ENCODE assay signal across 10 cellular contexts in genomic region chr19:29404951-29405727, GRCh38.
DNase-seq lines count a peak whose midpoint lies in the region; ATAC-seq, FAIRE-seq and TF ChIP-seq lines count a peak whose summit lies in the region.
"Had no signal": no experiment of that assay in that cellular context is flagged by ENCODE, and none has a peak within 500 bp of the region (broad histone marks: within the 10 kb centered on the region; RNA-seq: fewer than 3 reads in every experiment).

No MANE protein-coding gene starts in this region.

- peaks cover 20% of the 10 kb centered on the region for H3K4me1 Mint-ChIP-seq in WTC11
- H3K4me1 Mint-ChIP-seq: activated CD4-positive, alpha-beta memory T cell treated with anti-CD3 and anti-CD28 coated beads, Interleukin-2, amount 10 ng/mL, durations not matched to agents 7 days and 5 days had no signal

- H3K27ac ChIP-seq in liver (ENCODE audit: low read depth in 1 of 2, low read length in 2 of 2) = no peak overlapping the region
- no peak overlapping the region for H3K27ac ChIP-seq in HepG2 (ENCODE audit: extremely low read length, insufficient read depth, low read length)
- no peak overlapping the region for H3K27ac ChIP-seq in prostate gland

- POLR2A ChIA-PET in HepG2 (lab: Yijun Ruan, JAX) (no interaction called here), WTC11 (lab: Charles Lee) (interaction anchor here (0.7 kb wide), 2 partner anchors 13 to 29 kb away, joined by 3 read pairs; no protein-coding TSS in a partner anchor)

- H3K36me3 ChIP-seq in liver (ENCODE audit: control insufficient read depth in 4 of 4, insufficient read depth in 3 of 4, low read depth in 1 of 4, low read length in 3 of 4) = no peaks in the 10 kb centered on the region
- no peaks in the 10 kb centered on the region for H3K36me3 ChIP-seq in HepG2 (replicated peaks in 1 of 2; ENCODE audit: control insufficient read depth in 1 of 2, insufficient read depth in 2 of 2, low read length in 2 of 2)
- no peaks in the 10 kb centered on the region for H3K36me3 ChIP-seq in prostate gland

- no peaks in the 10 kb centered on the region for H3K79me2 ChIP-seq in HepG2 (ENCODE audit: insufficient read depth, low read length)

- no peak for DNase-seq in HepG2 (ENCODE audit: low spot score)
- peak; percentile 50 for DNase-seq in WTC11 (ENCODE audit: low spot score)
- peak; percentile 8 for DNase-seq in medulla oblongata (ENCODE audit: extremely low spot score)
- DNase-seq in left lobe of liver (ENCODE audit: low spot score) = no peak
- no peak for DNase-seq in prostate gland (ENCODE audit: low spot score)
- DNase-seq in T-helper 1 cell = no peak
- no peak for DNase-seq in stimulated activated CD4-positive, alpha-beta T cell treated with anti-CD3 and anti-CD28 coated beads, Interleukin-4, amount 100 ng/mL, for 24 hours
- DNase-seq: activated CD4-positive, alpha-beta memory T cell treated with anti-CD3 and anti-CD28 coated beads, Interleukin-2, amount 10 ng/mL, durations not matched to agents 7 days and 5 days; central memory CD4-positive, alpha-beta T cell had no signal

- peaks cover 4% of the 10 kb centered on the region for H3K27me3 Mint-ChIP-seq in WTC11 (ENCODE audit: low read depth)

- BruUV-seq in HepG2 (replicated peaks; lab: Mats Ljungman, UMichigan) = no TSS peak

- no peak for FAIRE-seq in HepG2 (lab: Jason Lieb, UNC)

- H3K4me1 ChIP-seq in liver (ENCODE audit: control insufficient read depth in 4 of 4, insufficient read depth in 4 of 4, low read length in 3 of 4) = no peaks in the 10 kb centered on the region
- no peaks in the 10 kb centered on the region for H3K4me1 ChIP-seq in HepG2 (ENCODE audit: insufficient read depth, low read length)
- H3K4me1 ChIP-seq in prostate gland (replicated peaks) = no peaks in the 10 kb centered on the region

- TF ChIP-seq EP300 in HepG2 (IDR thresholded peaks at IDR 0.05; ENCODE audit: low read depth in 2 of 2, low read length in 2 of 2) = no peak
- no peak for TF ChIP-seq EP300 in HepG2 (CRISPR knock-in tag; IDR thresholded peaks at IDR 0.05; ENCODE audit: borderline replicate concordance)

- no peak overlapping the region for H2AFZ ChIP-seq in HepG2 (ENCODE audit: low read length)

- CTCF ChIA-PET in HepG2 (lab: Yijun Ruan, JAX; ENCODE audit: low intra/inter-chr PET ratio, low total read pairs) (no interaction called here), WTC11 (lab: Charles Lee) (interaction anchor here (0.7 to 2.0 kb wide), 13 partner anchors 10 to 283 kb away, joined by 3 to 10 read pairs (median 4); no protein-coding TSS in a partner anchor)

- no peak overlapping the region for H3K4me3 ChIP-seq in liver (ENCODE audit: low read depth in 1 of 3, low read length in 3 of 3)
- no peak overlapping the region for H3K4me3 ChIP-seq in HepG2 (replicated peaks in 1 of 3; ENCODE audit: insufficient read depth in 1 of 3, low read depth in 2 of 3, low read length in 3 of 3)
- H3K4me3 ChIP-seq in prostate gland = no peak overlapping the region

- no peak overlapping the region for H3K4me2 ChIP-seq in HepG2 (ENCODE audit: low read depth, low read length)

- no peak for TF ChIP-seq POLR2A in HepG2 (IDR thresholded peaks at IDR 0.05; ENCODE audit: insufficient read depth in 1 of 2, low read depth in 2 of 2, low read length in 2 of 2)
- TF ChIP-seq POLR2A in prostate gland (IDR thresholded peaks at IDR 0.05) = no peak

- H3K27me3 ChIP-seq in liver (ENCODE audit: control insufficient read depth in 4 of 4, insufficient read depth in 4 of 4, low read length in 3 of 4) = peaks cover 0 to 4% (median 0%) of the 10 kb centered on the region in 4 donors
- H3K27me3 ChIP-seq in HepG2 (ENCODE audit: control insufficient read depth in 1 of 2, insufficient read depth in 2 of 2, low read length in 2 of 2) = peaks cover 11 to 37% of the 10 kb centered on the region in 2 experiments; a peak in 4 of 5 replicates
- H3K27me3 ChIP-seq in prostate gland (replicated peaks; ENCODE audit: insufficient read depth) = no peaks in the 10 kb centered on the region

- no peaks in the 10 kb centered on the region for H3K9me3 Mint-ChIP-seq in WTC11
- H3K9me3 Mint-ChIP-seq: activated CD4-positive, alpha-beta memory T cell treated with anti-CD3 and anti-CD28 coated beads, Interleukin-2, amount 10 ng/mL, durations not matched to agents 7 days and 5 days had no signal

- no peaks in the 10 kb centered on the region for H3K36me3 Mint-ChIP-seq in WTC11

- H3K9me3 ChIP-seq in liver (ENCODE audit: control insufficient read depth in 4 of 4, low read length in 3 of 4) (no peaks in the 10 kb centered on the region), HepG2 (ENCODE audit: low read length) (no peaks in the 10 kb centered on the region), prostate gland (no peaks in the 10 kb centered on the region)

- TF ChIP-seq RAD21 in liver (IDR thresholded peaks at IDR 0.05) (no peak), HepG2 (CRISPR knock-in tag; IDR thresholded peaks at IDR 0.05) (no peak)

- intact Hi-C loops in HepG2 (cut with micrococcal nuclease; ENCODE audit: unreplicated experiment) = loop anchor here (10.0 kb wide), 1 partner anchor 830 kb away; no protein-coding TSS in a partner anchor
- intact Hi-C loops in prostate gland (cut with DNase I) = no loop called here

- in situ Hi-C loops in HepG2 (cut with HindIII; ENCODE audit: extremely low pct_ligation_motif_present, low pct_unique_long_range_greater_than_20kb) = no loop called here

- H3K27ac Mint-ChIP-seq in WTC11 = no peak overlapping the region; the same call in 1 of the 2 replicates
- H3K27ac Mint-ChIP-seq: activated CD4-positive, alpha-beta memory T cell treated with anti-CD3 and anti-CD28 coated beads, Interleukin-2, amount 10 ng/mL, durations not matched to agents 7 days and 5 days had no signal

- TF ChIP-seq CTCF in liver (IDR thresholded peaks at IDR 0.05; ENCODE audit: low read depth, low read length, missing input control) = no peak
- TF ChIP-seq CTCF in HepG2 (CRISPR knock-in tag; IDR thresholded peaks at IDR 0.05) = no peak
- TF ChIP-seq CTCF in WTC11 (IDR thresholded peaks at IDR 0.05) = no peak
- TF ChIP-seq CTCF in prostate gland (IDR thresholded peaks at IDR 0.05) = no peak

- H3K9ac ChIP-seq in liver (ENCODE audit: low read depth in 1 of 2, low read length in 2 of 2) (no peak overlapping the region), HepG2 (ENCODE audit: insufficient read depth, low read depth, low read length) (no peak overlapping the region)

- peak overlapping the region; percentile 20; the same call in 1 of the 2 replicates for H3K4me3 Mint-ChIP-seq in WTC11
- H3K4me3 Mint-ChIP-seq: activated CD4-positive, alpha-beta memory T cell treated with anti-CD3 and anti-CD28 coated beads, Interleukin-2, amount 10 ng/mL, durations not matched to agents 7 days and 5 days had no signal

- 18% methylated on average over 33 of the region's 33 CpGs for WGBS in liver
- WGBS in HepG2 (ENCODE audit: low lambda C conversion rate) = 6% methylated on average over 13 of the region's 33 CpGs
- WGBS in prostate gland = 9% methylated on average over 30 of the region's 33 CpGs

- ATAC-seq in HepG2 (no peak; the same call in 2 of the 3 replicates), WTC11 (peak; percentile 89), left lobe of liver (no peak)

- H4K20me1 ChIP-seq in HepG2 (ENCODE audit: insufficient read depth, low read length) = no peaks in the 10 kb centered on the region

TF ChIP-seq in liver, 16 proteins besides CTCF, POLR2A, EP300 and RAD21:
- TF ChIP-seq FOXA1 (IDR thresholded peaks at IDR 0.05) = no peak
- TF ChIP-seq NR2F2 (IDR thresholded peaks at IDR 0.05) = peak; percentile 13
TF ChIP-seq in liver: peak in this region for 1.

TF ChIP-seq in HepG2, 621 proteins besides CTCF, POLR2A, EP300 and RAD21 (continues in another document):
- no peak for TF ChIP-seq PLRG1 (conservative IDR thresholded peaks at IDR 0.05)
- TF ChIP-seq ZNF34 (CRISPR knock-in tag; IDR thresholded peaks at IDR 0.05; ENCODE audit: borderline replicate concordance) = no peak
- no peak for TF ChIP-seq ZNF546 (CRISPR knock-in tag; conservative IDR thresholded peaks at IDR 0.05)
- TF ChIP-seq KDM5B (CRISPR knock-in tag; IDR thresholded peaks at IDR 0.05; ENCODE audit: borderline replicate concordance) = no peak
- no peak for TF ChIP-seq KLF11 (CRISPR knock-in tag; IDR thresholded peaks at IDR 0.05)
- no peak for TF ChIP-seq TAF1 (CRISPR knock-in tag; IDR thresholded peaks at IDR 0.05)
- no peak for TF ChIP-seq GFI1 (CRISPR knock-in tag; IDR thresholded peaks at IDR 0.05; ENCODE audit: borderline replicate concordance)
- TF ChIP-seq ARNTL (CRISPR knock-in tag; IDR thresholded peaks at IDR 0.05) = no peak
- no peak for TF ChIP-seq KLF16 (CRISPR knock-in tag; IDR thresholded peaks at IDR 0.05)
- no peak for TF ChIP-seq NFATC3 (CRISPR knock-in tag; IDR thresholded peaks at IDR 0.05)
- no peak for TF ChIP-seq PHF20 (CRISPR knock-in tag; IDR thresholded peaks at IDR 0.05)
- no peak for TF ChIP-seq ZNF44 (CRISPR knock-in tag; IDR thresholded peaks at IDR 0.05)

TF ChIP-seq in WTC11, 78 proteins besides CTCF, POLR2A, EP300 and RAD21 (continues in another document):
- no peak for TF ChIP-seq ZSCAN18 (CRISPR knock-in tag; IDR thresholded peaks at IDR 0.05)
- TF ChIP-seq USF1 (CRISPR knock-in tag; IDR thresholded peaks at IDR 0.05) = 0 out of 2 replicates have a peak, but pooled peaks have one; percentile 16

Comparison
In these comparisons a context has a peak if more than half of its experiments do, and no peak if none do; other contexts are left out.
1. DNase-seq: peak in WTC11 (single experiment) and medulla oblongata (single experiment); none in HepG2 (single experiment), left lobe of liver (single experiment), prostate gland (single experiment), T-helper 1 cell (0 of 5) and stimulated activated CD4-positive, alpha-beta T cell treated with anti-CD3 and anti-CD28 coated beads, Interleukin-4, amount 100 ng/mL, for 24 hours (single experiment).